9 cellular contexts compared by ENCODE assay signal in genomic region chr14:67940894-67941455, GRCh38.
DNase-seq lines count a peak whose midpoint lies in the region; ATAC-seq, FAIRE-seq and TF ChIP-seq lines count a peak whose summit lies in the region.
"Had no signal": no experiment of that assay in that cellular context is flagged by ENCODE, and none has a peak within 500 bp of the region (broad histone marks: within the 10 kb centered on the region; RNA-seq: fewer than 3 reads in every experiment).

No MANE protein-coding gene starts in this region.

- 4 to 22% (median 11%) methylated on average over 3 of the region's 3 CpGs for WGBS in stomach, 5 donors

- DNase-seq in HCT116 (ENCODE audit: low read depth, low spot score) (no peak), brain microvascular endothelial cell (peak; percentile 36), keratinocyte (ENCODE audit: low read depth, low spot score) (no peak), stomach (peak; percentile 40), NAMALWA (ENCODE audit: low spot score) (no peak), NCI-H1694 (lab: John Stamatoyannopoulos, UW) (no peak)

- H3K27ac ChIP-seq in HCT116 (ENCODE audit: low read depth, low read length) (peak overlapping the region; percentile 83), brain microvascular endothelial cell (peak overlapping the region; percentile 36), keratinocyte (ENCODE audit: control insufficient read depth, insufficient read depth, low read length) (no peak overlapping the region), stomach (peak overlapping the region; percentile 63 to 89 (median 81))

- TF ChIP-seq RAD21 in HCT116 (IDR thresholded peaks at IDR 0.05; ENCODE audit: low read depth): no peak

- TF ChIP-seq EP300 in stomach (IDR thresholded peaks at IDR 0.05): no peak

- BruUV-seq in HCT116 (replicated peaks; lab: Mats Ljungman, UMichigan): no TSS peak

- FAIRE-seq in keratinocyte (lab: Jason Lieb, UNC): peak; percentile 48

- H3K27me3 ChIP-seq in HCT116 (ENCODE audit: insufficient read depth, low read length) (no peaks in the 10 kb centered on the region), brain microvascular endothelial cell (replicated peaks) (no peaks in the 10 kb centered on the region), keratinocyte (ENCODE audit: control insufficient read depth, extremely low read depth, insufficient read depth, low read length) (no peaks in the 10 kb centered on the region), stomach (no peaks in the 10 kb centered on the region)

- H3K9ac ChIP-seq in HCT116 (ENCODE audit: low read length) (no peak overlapping the region), keratinocyte (ENCODE audit: control insufficient read depth, extremely low read depth, insufficient read depth, low read length) (no peak overlapping the region)

- H4K20me1 ChIP-seq in HCT116 (ENCODE audit: insufficient read depth) (no peaks in the 10 kb centered on the region), keratinocyte (ENCODE audit: control insufficient read depth, extremely low read depth, insufficient read depth, low read length) (no peaks in the 10 kb centered on the region)

- no peak overlapping the region for H3K4me3 ChIP-seq in HCT116 (replicated peaks in 1 of 2; ENCODE audit: low read depth in 1 of 2, low read length in 2 of 2)
- H3K4me3 ChIP-seq in brain microvascular endothelial cell (ENCODE audit: low read depth, low read length): no peak overlapping the region
- H3K4me3 ChIP-seq in keratinocyte (ENCODE audit: control insufficient read depth in 2 of 3, extremely low read depth in 1 of 3, insufficient read depth in 2 of 3, low read depth in 1 of 3, low read length in 3 of 3): no peak overlapping the region
- no peak overlapping the region for H3K4me3 ChIP-seq in stomach

- H3K36me3 ChIP-seq in HCT116 (ENCODE audit: control insufficient read depth in 1 of 2, insufficient read depth in 2 of 2, low read length in 2 of 2) (no peaks in the 10 kb centered on the region), brain microvascular endothelial cell (replicated peaks) (no peaks in the 10 kb centered on the region), keratinocyte (ENCODE audit: control insufficient read depth in 2 of 2, extremely low read depth in 1 of 2, insufficient read depth in 2 of 2, low read length in 2 of 2) (no peaks in the 10 kb centered on the region), stomach (no peaks in the 10 kb centered on the region)

- CTCF ChIA-PET in HCT116 (lab: Charles Lee): interaction anchor here (1.6 kb wide), 1 partner anchor 884 kb away, joined by 4 read pairs; no protein-coding TSS in a partner anchor

- TF ChIP-seq POLR2A in HCT116 (IDR thresholded peaks at IDR 0.05; ENCODE audit: borderline replicate concordance, extremely low read depth, insufficient read depth, insufficient read length): no peak
- TF ChIP-seq POLR2A in stomach (IDR thresholded peaks at IDR 0.05): no peak

- H2AFZ ChIP-seq in HCT116 (ENCODE audit: low read depth, low read length, poor library complexity, severe bottlenecking) (no peak overlapping the region), keratinocyte (ENCODE audit: control insufficient read depth, low read length) (no peak overlapping the region)

- no peaks in the 10 kb centered on the region for H3K27me3 Mint-ChIP-seq in activated T-helper 17 cell treated with anti-CD3 and anti-CD28 coated beads, Interleukin-2, amount 50 U/mL, for 72 hours
- H3K27me3 Mint-ChIP-seq: activated naive CD4-positive, alpha-beta T cell treated with anti-CD3 and anti-CD28 coated beads, Interleukin-2, amount 50 U/mL, for 24 hours had no signal

- in situ Hi-C loops in brain microvascular endothelial cell (cut with HindIII; ENCODE audit: low pct_ligation_motif_present, low sequenced_read_pairs): loop anchor here (25.0 kb wide), 1 partner anchor 871 kb away; no protein-coding TSS in a partner anchor

- intact Hi-C loops in HCT116 (cut with micrococcal nuclease) (loop anchor here (5.0 to 10.0 kb wide), 4 partner anchors 206 to 524 kb away; no protein-coding TSS in a partner anchor), stomach (cut with DNase I; ENCODE audit: low total_unique reads) (no loop called here)

- H3K9me2 ChIP-seq in HCT116 (ENCODE audit: insufficient read depth): no peaks in the 10 kb centered on the region

- no peaks in the 10 kb centered on the region for H3K79me2 ChIP-seq in HCT116 (ENCODE audit: insufficient read depth, low read length)
- no peaks in the 10 kb centered on the region for H3K79me2 ChIP-seq in keratinocyte (ENCODE audit: control insufficient read depth, insufficient read depth, low read length)

- H3K9me1 ChIP-seq in keratinocyte (ENCODE audit: control insufficient read depth, extremely low read depth, insufficient read depth, low read length): no peaks in the 10 kb centered on the region

- no peaks in the 10 kb centered on the region for H3K36me3 Mint-ChIP-seq in activated T-helper 17 cell treated with anti-CD3 and anti-CD28 coated beads, Interleukin-2, amount 50 U/mL, for 72 hours (ENCODE audit: low read depth)
- H3K36me3 Mint-ChIP-seq: activated naive CD4-positive, alpha-beta T cell treated with anti-CD3 and anti-CD28 coated beads, Interleukin-2, amount 50 U/mL, for 24 hours had no signal

- dilution Hi-C loops in keratinocyte (cut with MboI; ENCODE audit: extremely low pct_ligation_motif_present, low sequenced_read_pairs): no loop called here

- H3K4me1 ChIP-seq in HCT116 (ENCODE audit: control insufficient read depth in 1 of 2, insufficient read depth in 2 of 2, low read length in 2 of 2) (peaks cover 21 to 42% of the 10 kb centered on the region in 2 experiments), keratinocyte (ENCODE audit: control insufficient read depth, extremely low read depth, insufficient read depth, low read length) (peaks cover 23% of the 10 kb centered on the region), stomach (peaks cover 18 to 66% (median 48%) of the 10 kb centered on the region in 4 donors)

- no peaks in the 10 kb centered on the region for H3K4me1 Mint-ChIP-seq in activated T-helper 17 cell treated with anti-CD3 and anti-CD28 coated beads, Interleukin-2, amount 50 U/mL, for 72 hours
- H3K4me1 Mint-ChIP-seq: activated naive CD4-positive, alpha-beta T cell treated with anti-CD3 and anti-CD28 coated beads, Interleukin-2, amount 50 U/mL, for 24 hours had no signal

- H3K9me3 Mint-ChIP-seq in activated T-helper 17 cell treated with anti-CD3 and anti-CD28 coated beads, Interleukin-2, amount 50 U/mL, for 72 hours: no peaks in the 10 kb centered on the region
- H3K9me3 Mint-ChIP-seq: activated naive CD4-positive, alpha-beta T cell treated with anti-CD3 and anti-CD28 coated beads, Interleukin-2, amount 50 U/mL, for 24 hours had no signal

- TF ChIP-seq CTCF in HCT116 (IDR thresholded peaks at IDR 0.05 in 2 of 3, conservative IDR thresholded peaks at IDR 0.05 in 1 of 3; ENCODE audit: borderline replicate concordance in 1 of 3, insufficient read depth in 1 of 3, low read depth in 2 of 3, low read length in 2 of 3) (no peak), brain microvascular endothelial cell (IDR thresholded peaks at IDR 0.05; ENCODE audit: low read depth, low read length, missing control alignments) (no peak), keratinocyte (optimal IDR thresholded peaks at IDR 0.05 in 1 of 3, IDR thresholded peaks at IDR 0.05 in 1 of 3, conservative IDR thresholded peaks at IDR 0.05 in 1 of 3; ENCODE audit: extremely low read depth in 1 of 3, insufficient read depth in 2 of 3, low read length in 3 of 3) (no peak), stomach (IDR thresholded peaks at IDR 0.05) (no peak)

- H3K4me3 Mint-ChIP-seq in activated T-helper 17 cell treated with anti-CD3 and anti-CD28 coated beads, Interleukin-2, amount 50 U/mL, for 72 hours: no peak overlapping the region
- H3K4me3 Mint-ChIP-seq: activated naive CD4-positive, alpha-beta T cell treated with anti-CD3 and anti-CD28 coated beads, Interleukin-2, amount 50 U/mL, for 24 hours had no signal

- peak; percentile 60; the same call in 1 of the 2 replicates for ATAC-seq in HCT116
- ATAC-seq in GM18907 (IDR thresholded peaks at IDR 0.05; ENCODE audit: unreplicated experiment): no peak
- ATAC-seq in activated T-helper 17 cell treated with anti-CD3 and anti-CD28 coated beads, Interleukin-2, amount 50 U/mL, for 72 hours (replicated peaks): no peak

- H3K9me3 ChIP-seq in HCT116 (ENCODE audit: control insufficient read depth in 1 of 2, insufficient read depth in 1 of 2, low read depth in 1 of 2, low read length in 2 of 2): no peaks in the 10 kb centered on the region
- H3K9me3 ChIP-seq in keratinocyte (ENCODE audit: control insufficient read depth, low read depth, low read length): no peaks in the 10 kb centered on the region
- H3K9me3 ChIP-seq in stomach: no peaks in the 10 kb centered on the region

- no peak overlapping the region for H3K27ac Mint-ChIP-seq in activated T-helper 17 cell treated with anti-CD3 and anti-CD28 coated beads, Interleukin-2, amount 50 U/mL, for 72 hours
- H3K27ac Mint-ChIP-seq: activated naive CD4-positive, alpha-beta T cell treated with anti-CD3 and anti-CD28 coated beads, Interleukin-2, amount 50 U/mL, for 24 hours had no signal

- RAD21 ChIA-PET in HCT116 (lab: Charles Lee; ENCODE audit: low non-redundant PET in 1 of 2, low total read pairs in 2 of 2, uncharacterized antibody in 2 of 2, unreplicated experiment in 2 of 2): no interaction called here

- H3K4me2 ChIP-seq in HCT116 (ENCODE audit: low read length): 0 out of 2 replicates have a peak overlapping the region, but pooled peaks have one; percentile 5
- peak overlapping the region; percentile 54 for H3K4me2 ChIP-seq in keratinocyte (ENCODE audit: control insufficient read depth, extremely low read depth, insufficient read depth, low read depth, low read length)

- POLR2A ChIA-PET in HCT116 (lab: Charles Lee): no interaction called here

TF ChIP-seq in HCT116, 20 proteins besides CTCF, POLR2A, EP300 and RAD21 (continues in another document):
- TF ChIP-seq EGR1 (IDR thresholded peaks at IDR 0.05; ENCODE audit: low read depth) (no peak), CBX3 (IDR thresholded peaks at IDR 0.05; ENCODE audit: low read depth) (no peak), JUND (IDR thresholded peaks at IDR 0.05) (no peak), SRF (IDR thresholded peaks at IDR 0.05; ENCODE audit: low read depth) (no peak), SIN3A (IDR thresholded peaks at IDR 0.05; ENCODE audit: low read depth) (no peak), EZH2phosphoT487 (IDR thresholded peaks at IDR 0.05; ENCODE audit: borderline replicate concordance) (no peak), ELF1 (IDR thresholded peaks at IDR 0.05; ENCODE audit: borderline replicate concordance, low read depth) (no peak), ZNF274 (IDR thresholded peaks at IDR 0.05; ENCODE audit: low read depth, low read length) (no peak), ZFX (IDR thresholded peaks at IDR 0.05) (no peak)
- TF ChIP-seq, protein P1, sequence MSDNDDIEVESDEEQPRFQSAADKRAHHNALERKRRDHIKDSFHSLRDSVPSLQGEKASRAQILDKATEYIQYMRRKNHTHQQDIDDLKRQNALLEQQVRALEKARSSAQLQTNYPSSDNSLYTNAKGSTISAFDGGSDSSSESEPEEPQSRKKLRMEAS (IDR thresholded peaks at IDR 0.05): no peak

Comparison
In these comparisons a context has a peak if more than half of its experiments do, and no peak if none do; other contexts are left out.
1. DNase-seq: peak in brain microvascular endothelial cell (single experiment) and stomach (single experiment); none in HCT116 (single experiment), keratinocyte (single experiment), NAMALWA (single experiment) and NCI-H1694 (single experiment).